8 cellular contexts compared by ENCODE assay signal in the genomic region with DNA sequence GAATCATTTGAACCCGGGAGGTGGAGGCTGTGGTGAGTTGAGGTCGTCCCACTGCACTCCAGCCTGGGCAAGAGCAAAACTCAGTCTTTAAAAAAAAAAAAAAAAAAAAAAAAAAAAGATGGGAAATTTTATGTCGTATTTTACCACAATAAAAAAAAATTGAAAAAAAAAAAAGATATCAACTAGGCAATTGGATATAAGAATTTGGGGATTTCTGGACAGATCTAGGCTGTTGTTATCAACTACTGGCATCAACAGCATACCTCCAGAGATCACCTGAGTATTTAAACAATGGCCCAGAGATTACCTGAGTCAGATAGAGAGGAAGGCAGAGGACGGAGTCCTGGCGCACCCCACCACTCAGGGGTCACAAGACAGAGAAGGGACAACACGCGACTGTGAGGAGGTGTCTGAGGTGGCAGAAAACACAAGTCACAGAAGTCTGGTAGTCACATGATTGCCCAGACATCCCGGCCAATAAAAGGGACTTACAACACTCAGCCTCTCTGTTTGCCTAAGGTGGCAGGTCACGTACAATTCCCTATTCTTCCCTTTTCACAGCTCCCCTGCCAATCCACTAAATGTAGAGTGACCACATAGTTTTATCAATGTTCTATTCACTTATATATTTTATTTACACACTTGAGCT. TPM values are rescaled to one million over a fixed set of nuclear protein-coding genes. Genes with fewer than 3 reads are reported as not detected.
DNase-seq lines count a peak whose midpoint lies in the region; ATAC-seq, FAIRE-seq and TF ChIP-seq lines count a peak whose summit lies in the region.

No MANE protein-coding gene starts in this region.

- H3K36me3 ChIP-seq in MG63, result peaks cover 3% of the 10 kb centered on the region; the same call in 1 of the 2 replicates

- DNase-seq in AML-193 (lab: John Stamatoyannopoulos, UW), result peak; percentile 15 to 22
- no peak for DNase-seq in HFF-Myc (ENCODE audit: extremely low read depth, low read depth)
- no peak for DNase-seq in astrocyte of the cerebellum (ENCODE audit: low read depth)
- no peak for DNase-seq in mesothelial cell of epicardium (ENCODE audit: low spot score in 2 of 2, unreplicated experiment in 2 of 2)
- no peak for DNase-seq in urothelium cell line (ENCODE audit: low spot score)
- no peak for DNase-seq in globus pallidus (ENCODE audit: low spot score)
- DNase-seq in MG63, result no peak

- no peak for TF ChIP-seq CTCF in HFF-Myc (IDR thresholded peaks at IDR 0.05; ENCODE audit: low read depth, low read length, missing control alignments)
- TF ChIP-seq CTCF in astrocyte of the cerebellum (IDR thresholded peaks at IDR 0.05; ENCODE audit: low read depth, low read length, missing control alignments), result no peak
- no peak for TF ChIP-seq CTCF in mesothelial cell of epicardium (IDR thresholded peaks at IDR 0.05; ENCODE audit: unreplicated experiment)

- in situ Hi-C loops in astrocyte of the cerebellum (cut with HindIII; ENCODE audit: low sequenced_read_pairs), result no loop called here

- H3K4me3 Mint-ChIP-seq in mesothelial cell of epicardium, result peak overlapping the region; percentile 87

- no peaks in the 10 kb centered on the region for H3K9me3 Mint-ChIP-seq in mesothelial cell of epicardium

- no peak for ATAC-seq in HG02970 (IDR thresholded peaks at IDR 0.05; ENCODE audit: low FRiP score, unreplicated experiment)

- H3K27me3 ChIP-seq in MG63, result no peaks in the 10 kb centered on the region

- H3K36me3 Mint-ChIP-seq in mesothelial cell of epicardium, result peaks cover 15% of the 10 kb centered on the region

- FAIRE-seq in urothelium cell line (lab: Jason Lieb, UNC), result no peak

- peaks cover 18% of the 10 kb centered on the region for H3K4me1 Mint-ChIP-seq in mesothelial cell of epicardium

- H3K27me3 Mint-ChIP-seq in mesothelial cell of epicardium (ENCODE audit: low read depth), result no peaks in the 10 kb centered on the region

- H3K9me3 ChIP-seq in MG63, result no peaks in the 10 kb centered on the region

- no peak overlapping the region for H3K27ac Mint-ChIP-seq in mesothelial cell of epicardium

- H3K4me3 ChIP-seq in HFF-Myc (replicated peaks; ENCODE audit: low read depth, low read length), result peak overlapping the region; percentile 91
- H3K4me3 ChIP-seq in astrocyte of the cerebellum (ENCODE audit: low read depth, low read length), result peak overlapping the region; percentile 80
- H3K4me3 ChIP-seq in MG63, result no peak overlapping the region; the same call in none of the 2 replicates

RNA-seq across cellular contexts. Expression of a gene that starts 1.8 kb away (rescaled TPM):
- total RNA-seq in mesothelial cell of epicardium, result 34.3 to 36.2 TPM (median 35.8 TPM) in 3 replicates
- total RNA-seq in MG63 (2014; rRNA removed; shearing (Covaris generic); ENCODE audit: low replicate concordance), result 12.5 and 14.1 TPM in 2 replicates

RNA-seq across cellular contexts. Expression of a gene that starts 2.0 kb away (rescaled TPM):
- 27.7 to 33.2 TPM (median 32.5 TPM) in 3 replicates for total RNA-seq in mesothelial cell of epicardium
- total RNA-seq in MG63 (2014; rRNA removed; shearing (Covaris generic); ENCODE audit: low replicate concordance), result 1.1 and 1.2 TPM in 2 replicates

Comparison
In these comparisons a context has a peak if more than half of its experiments do, and no peak if none do; other contexts are left out.
1. DNase-seq: peak in AML-193 (2 of 2); none in HFF-Myc (single experiment), astrocyte of the cerebellum (single experiment), mesothelial cell of epicardium (0 of 2), urothelium cell line (single experiment), globus pallidus (single experiment) and MG63 (single experiment).
2. RNA of a gene that starts 2.0 kb away (total RNA-seq): 27.7 to 33.2 TPM in mesothelial cell of epicardium; 1.1 to 1.2 TPM in MG63; every median in the first group is over 10 times any median in the second.